Comparison of ENCODE assay signal across 15 cellular contexts in the genomic region with DNA sequence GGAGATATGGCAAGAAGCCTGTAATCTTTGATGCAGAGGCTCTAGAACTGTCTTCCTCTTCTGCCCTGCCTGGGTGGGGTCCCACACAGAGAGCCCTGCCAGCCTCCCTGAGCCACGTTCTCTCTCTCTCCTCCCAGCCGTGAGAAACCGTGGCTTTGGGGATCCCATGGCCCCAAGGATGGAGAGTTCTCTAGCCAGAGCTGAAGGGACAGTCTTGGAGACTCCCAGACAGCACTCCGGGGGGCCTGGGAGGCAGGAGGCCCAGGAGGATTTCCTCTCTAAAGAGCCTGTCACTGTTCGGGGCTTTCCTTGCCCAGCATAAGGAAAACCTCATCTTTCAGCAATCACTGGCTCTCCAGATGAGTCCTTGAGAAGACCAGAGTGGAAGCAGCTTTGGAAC.
DNase-seq lines count a peak whose midpoint lies in the region; ATAC-seq, FAIRE-seq and TF ChIP-seq lines count a peak whose summit lies in the region.
"Had no signal": no experiment of that assay in that cellular context is flagged by ENCODE, and none has a peak within 500 bp of the region (broad histone marks: within the 10 kb centered on the region; RNA-seq: fewer than 3 reads in every experiment).

No MANE protein-coding gene starts in this region.

- RAD21 ChIA-PET in GM12878 (lab: Charles Lee; ENCODE audit: unreplicated experiment) = no interaction called here

- no peak for FAIRE-seq in GM12878 (lab: Jason Lieb, UNC)
- FAIRE-seq: H54 had no signal

- 15 to 16% methylated on average over 5 of the region's 5 CpGs for WGBS in GM23248 (ENCODE audit: low coverage in 1 of 2, low lambda C conversion rate in 2 of 2, missing lambda C conversion rate in 2 of 2), 2 experiments
- WGBS in GM12878 (ENCODE audit: insufficient coverage, insufficient replicate concordance, low lambda C conversion rate, missing lambda C conversion rate) = 59% methylated on average over 5 of the region's 5 CpGs
- WGBS in stomach, 5 donors = 60 to 73% (median 67%) methylated on average over 2 to 5 of the region's 5 CpGs

- H4K20me1 ChIP-seq in GM23248 (ENCODE audit: insufficient read depth) = no peaks in the 10 kb centered on the region
- H4K20me1 ChIP-seq in GM12878 (ENCODE audit: control insufficient read depth, insufficient read depth) = no peaks in the 10 kb centered on the region

- TF ChIP-seq EP300 in GM12878 (IDR thresholded peaks at IDR 0.05; ENCODE audit: borderline replicate concordance in 1 of 2, control insufficient read depth in 1 of 2, low read depth in 2 of 2, low read length in 2 of 2) (no peak), stomach (IDR thresholded peaks at IDR 0.05) (no peak)

- H3K36me3 Mint-ChIP-seq in CD4-positive, alpha-beta T cell (ENCODE audit: low read depth) = no peaks in the 10 kb centered on the region

- H3K4me3 ChIP-seq in GM23248 (no peak overlapping the region), GM12878 (no peak overlapping the region), lower lobe of right lung (no peak overlapping the region), stomach (no peak overlapping the region)

- intact Hi-C loops in GM12878 (cut with micrococcal nuclease; ENCODE audit: unreplicated experiment) (loop anchor here (10.0 kb wide), 1 partner anchor 967 kb away; no protein-coding TSS in a partner anchor), lower lobe of right lung (cut with DNase I) (no loop called here), stomach (cut with DNase I; ENCODE audit: low total_unique reads) (no loop called here)
- intact Hi-C loops in CD4-positive, alpha-beta T cell (cut with DNase I, micrococcal nuclease) = no loop called here

- H3K9me3 ChIP-seq in GM23248 (ENCODE audit: low read depth) = no peaks in the 10 kb centered on the region
- peaks cover 10% of the 10 kb centered on the region for H3K9me3 ChIP-seq in GM12878 (replicated peaks; ENCODE audit: control insufficient read depth, insufficient read depth, low read length)
- H3K9me3 ChIP-seq in lower lobe of right lung = no peaks in the 10 kb centered on the region
- peaks cover 0 to 3% (median 0%) of the 10 kb centered on the region in 4 donors for H3K9me3 ChIP-seq in stomach
- H3K9me3 ChIP-seq in CD4-positive, alpha-beta T cell (ENCODE audit: control insufficient read depth, low read length) = no peaks in the 10 kb centered on the region

- H2AFZ ChIP-seq in GM23248 (peak overlapping the region; percentile 65), GM12878 (ENCODE audit: control insufficient read depth, low read depth, low read length) (peak overlapping the region; percentile 51)

- no peak overlapping the region for H3K27ac Mint-ChIP-seq in CD4-positive, alpha-beta T cell

- H3K79me2 ChIP-seq in GM23248 (ENCODE audit: insufficient read depth) = no peaks in the 10 kb centered on the region
- peaks cover 2% of the 10 kb centered on the region for H3K79me2 ChIP-seq in GM12878 (ENCODE audit: control insufficient read depth, insufficient read depth, low read length)

- no peak; the same call in 2 of the 3 replicates for ATAC-seq in GM12878
- peak in 1 of 2 donors; percentile 11 for ATAC-seq in lower lobe of right lung
- ATAC-seq in CD4-positive, alpha-beta T cell (ENCODE audit: poor library complexity) = no peak
- no peak for ATAC-seq in GM21390 (IDR thresholded peaks at IDR 0.05; ENCODE audit: unreplicated experiment)
- ATAC-seq: activated CD4-positive, CD25-positive, alpha-beta regulatory T cell treated with anti-CD3 and anti-CD28 coated beads, Interleukin-2, amount 50 U/mL, for 24 hours had no signal

- no peaks in the 10 kb centered on the region for H3K9me3 Mint-ChIP-seq in CD4-positive, alpha-beta T cell

- H3K27ac ChIP-seq in GM23248 (no peak overlapping the region), GM12878 (ENCODE audit: control insufficient read depth, insufficient read depth) (peak overlapping the region; percentile 68), lower lobe of right lung (peak overlapping the region; percentile 94), stomach (peak overlapping the region; percentile 7 to 90 (median 88))
- no peak overlapping the region for H3K27ac ChIP-seq in CD4-positive, alpha-beta T cell (ENCODE audit: low read depth, low read length)

- TF ChIP-seq CTCF in GM12878 (IDR thresholded peaks at IDR 0.05 in 2 of 3, conservative IDR thresholded peaks at IDR 0.05 in 1 of 3; ENCODE audit: control insufficient read depth in 2 of 3, extremely low read depth in 1 of 3, insufficient read depth in 1 of 3, low read depth in 3 of 3, low read length in 3 of 3) (no peak), lower lobe of right lung (IDR thresholded peaks at IDR 0.05) (no peak), stomach (IDR thresholded peaks at IDR 0.05) (no peak)
- no peak for TF ChIP-seq CTCF in CD4-positive, alpha-beta T cell (IDR thresholded peaks at IDR 0.05)

- TF ChIP-seq RAD21 in GM12878 (IDR thresholded peaks at IDR 0.05; ENCODE audit: insufficient read depth, low read depth, low read length) = no peak

- no peaks in the 10 kb centered on the region for H3K9me2 ChIP-seq in GM23248 (ENCODE audit: insufficient read depth)

- H3F3A ChIP-seq in GM23248 (ENCODE audit: insufficient read depth) = peaks cover 29% of the 10 kb centered on the region

- H3K27me3 Mint-ChIP-seq in CD4-positive, alpha-beta T cell = no peaks in the 10 kb centered on the region

- H3K27me3 ChIP-seq in GM23248 (replicated peaks; ENCODE audit: insufficient read depth) (no peaks in the 10 kb centered on the region), GM12878 (replicated peaks in 1 of 2; ENCODE audit: control insufficient read depth in 2 of 2, insufficient read depth in 2 of 2, low read length in 1 of 2) (no peaks in the 10 kb centered on the region), lower lobe of right lung (ENCODE audit: low read depth) (no peaks in the 10 kb centered on the region), stomach (no peaks in the 10 kb centered on the region)
- no peaks in the 10 kb centered on the region for H3K27me3 ChIP-seq in CD4-positive, alpha-beta T cell (ENCODE audit: control insufficient read depth, insufficient read depth, low read length)

- DNase-seq in GM23248 (no peak), GM12878 (ENCODE audit: low read depth, low spot score) (no peak), lower lobe of right lung (no peak), stomach (no peak), KBM-7 (no peak), RPMI8226 (no peak)
- DNase-seq in CD4-positive, alpha-beta T cell = no peak
- DNase-seq: C1 segment of cervical spinal cord; effector memory CD4-positive, alpha-beta T cell; kidney glomerular epithelial cell; NCI-H2171; SW 1271 had no signal

- H3K4me1 ChIP-seq in GM23248 (ENCODE audit: insufficient read depth) (peaks cover 30% of the 10 kb centered on the region), GM12878 (ENCODE audit: control insufficient read depth, insufficient read depth, low read length) (peaks cover 16% of the 10 kb centered on the region), lower lobe of right lung (peaks cover 75% of the 10 kb centered on the region), stomach (peaks cover 26 to 72% (median 51%) of the 10 kb centered on the region in 4 donors)

- no peak overlapping the region for H3K4me3 Mint-ChIP-seq in CD4-positive, alpha-beta T cell

- H3K36me3 ChIP-seq in GM23248 (ENCODE audit: low read depth) (no peaks in the 10 kb centered on the region), GM12878 (ENCODE audit: control insufficient read depth in 2 of 2, insufficient read depth in 2 of 2, low read length in 1 of 2) (no peaks in the 10 kb centered on the region; a peak in 1 of 4 replicates), lower lobe of right lung (no peaks in the 10 kb centered on the region), stomach (no peaks in the 10 kb centered on the region)

- H3K9ac ChIP-seq in GM23248 = 0 out of 2 replicates have a peak overlapping the region, but pooled peaks have one; percentile 16
- no peak overlapping the region; the same call in 1 of the 2 replicates for H3K9ac ChIP-seq in GM12878 (ENCODE audit: control insufficient read depth, insufficient read depth, low read length)

- BruUV-seq in GM12878 (replicated peaks; lab: Mats Ljungman, UMichigan) = no TSS peak

- in situ Hi-C loops in GM23248 (cut with MboI) = no loop called here
- in situ Hi-C loops in GM12878 (cut with MboI) = no loop called here
- in situ Hi-C loops in KBM-7 (cut with MboI; ENCODE audit: low pct_unique_long_range_greater_than_20kb, low sequenced_read_pairs) = no loop called here

- POLR2A ChIA-PET in GM12878 (lab: Charles Lee) = no interaction called here
- POLR2A ChIA-PET in CD4-positive, alpha-beta T cell (lab: Charles Lee) = no interaction called here

- no peak for TF ChIP-seq POLR2A in GM12878 (IDR thresholded peaks at IDR 0.05; ENCODE audit: low read depth, low read length)
- no peak for TF ChIP-seq POLR2A in stomach (IDR thresholded peaks at IDR 0.05)

- H3K4me2 ChIP-seq in GM23248 (ENCODE audit: unreplicated experiment) = no peak overlapping the region
- peak overlapping the region; percentile 30; the same call in 1 of the 2 replicates for H3K4me2 ChIP-seq in GM12878 (ENCODE audit: control insufficient read depth, insufficient read depth)

- no peaks in the 10 kb centered on the region for H3K4me1 Mint-ChIP-seq in CD4-positive, alpha-beta T cell (ENCODE audit: low read depth)

- CTCF ChIA-PET in GM12878 (lab: Yijun Ruan, JAX) = no interaction called here
- CTCF ChIA-PET in CD4-positive, alpha-beta T cell (lab: Charles Lee) = no interaction called here

- SMC1A ChIA-PET in GM12878 (lab: Charles Lee; ENCODE audit: uncharacterized antibody, unreplicated experiment) = no interaction called here

TF ChIP-seq in GM12878, 131 proteins besides CTCF, POLR2A, EP300 and RAD21:
- TF ChIP-seq EED (IDR thresholded peaks at IDR 0.05; ENCODE audit: low read depth) (peak; percentile 38; the same call in 1 of the 2 replicates), ETV6 (conservative IDR thresholded peaks at IDR 0.05 in 1 of 2, IDR thresholded peaks at IDR 0.05 in 1 of 2; ENCODE audit: borderline replicate concordance in 1 of 2, low read depth in 1 of 2) (no peak; a peak in 1 of 4 replicates)

Comparison
In these comparisons a context has a peak if more than half of its experiments do, and no peak if none do; other contexts are left out.
1. H3K27ac ChIP-seq: peak in GM12878 (single experiment), lower lobe of right lung (single experiment) and stomach (5 of 5); none in GM23248 (single experiment) and CD4-positive, alpha-beta T cell (single experiment).